In the genomic region with DNA sequence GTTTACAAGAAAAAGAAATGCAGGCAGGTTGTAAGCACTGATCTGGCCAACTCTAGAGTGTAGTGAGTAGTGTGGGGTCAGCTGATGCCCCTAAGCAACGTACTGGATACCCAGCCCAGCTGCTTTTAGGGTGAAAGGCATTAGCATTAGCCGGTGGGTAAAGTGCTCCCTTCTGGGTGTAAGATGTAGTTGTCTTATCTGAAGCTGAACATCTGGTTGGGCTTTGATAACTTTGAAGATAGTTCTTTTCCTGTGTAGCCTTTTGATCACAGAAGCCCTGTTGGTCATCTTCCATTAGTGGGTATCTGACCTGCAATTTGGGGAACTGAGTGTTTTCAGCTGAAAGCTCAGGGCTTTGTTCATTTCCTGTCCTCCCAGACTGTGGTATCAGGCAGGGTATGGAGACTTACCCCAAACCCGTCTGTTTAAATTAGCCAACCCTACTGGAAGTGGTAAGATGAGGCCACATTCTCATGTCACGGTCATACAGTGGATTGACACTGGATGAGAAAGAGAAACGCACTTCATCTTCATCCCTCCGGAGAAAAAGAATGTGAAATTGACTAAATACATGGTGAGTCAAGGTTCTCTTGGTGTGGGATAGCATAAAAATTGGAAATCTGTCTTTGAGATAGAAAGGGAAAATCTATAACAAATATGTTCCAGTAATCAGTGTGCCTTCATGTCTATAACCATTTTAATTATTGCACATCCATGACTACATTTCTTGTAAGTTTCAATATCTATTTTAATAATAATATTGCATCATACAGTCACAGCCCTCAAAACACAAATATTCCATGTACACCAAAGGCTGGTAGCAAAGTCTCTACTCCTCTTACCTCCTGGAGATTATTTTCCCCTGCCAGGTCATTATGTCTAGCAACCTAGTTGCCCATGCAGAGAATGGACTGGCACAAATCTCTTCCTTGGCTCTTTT, we compare ENCODE assay signal across 8 cellular contexts. TPM values are rescaled to one million over a fixed set of nuclear protein-coding genes. Genes with fewer than 3 reads are reported as not detected.
A peak's percentile ranks its signal among the peaks of the same experiment; 100 is the strongest.
DNase-seq lines count a peak whose midpoint lies in the region; ATAC-seq and TF ChIP-seq lines count a peak whose summit lies in the region.

No MANE protein-coding gene starts in this region.

- no peak overlapping the region for H4K91ac ChIP-seq in neuronal stem cell (ENCODE audit: low read depth, low read length, poor library complexity)

- no peak overlapping the region for H3K9ac ChIP-seq in neuronal stem cell (ENCODE audit: low read depth, low read length, poor library complexity)

- no peaks in the 10 kb centered on the region for H3K9me2 ChIP-seq in DOHH2 (replicated peaks; ENCODE audit: control insufficient read depth, low read length)

- H3K27me3 ChIP-seq in DOHH2 (ENCODE audit: control insufficient read depth, low read length) (no peaks in the 10 kb centered on the region), neuronal stem cell (ENCODE audit: control insufficient read depth in 3 of 3, insufficient read depth in 3 of 3, low read depth in 1 of 3, low read length in 3 of 3) (no peaks in the 10 kb centered on the region)

- no peak overlapping the region for H4K8ac ChIP-seq in neuronal stem cell (ENCODE audit: low read depth, low read length)

- H3K4ac ChIP-seq in neuronal stem cell (ENCODE audit: low read length), result no peak overlapping the region

- H3K4me3 ChIP-seq in DOHH2 (ENCODE audit: low read length) (peak overlapping the region; percentile 90), skin epidermis (peak overlapping the region in 4 of 7 experiments; percentile 7 to 19 (median 14)), neuronal stem cell (ENCODE audit: low read length in 2 of 2) (no peak overlapping the region)

- H2AFZ ChIP-seq in neuronal stem cell (ENCODE audit: low read length), result no peak overlapping the region

- no CpG with 5 or more reads among the region's 6 CpGs for WGBS in neuronal stem cell (ENCODE audit: extremely low coverage in 2 of 2, insufficient read length in 2 of 2, insufficient replicate concordance in 1 of 2), 2 donors

- H3K23ac ChIP-seq in neuronal stem cell (ENCODE audit: low read depth, low read length, poor library complexity), result no peak overlapping the region

- H3K9me3 ChIP-seq in DOHH2 (ENCODE audit: control insufficient read depth, insufficient read depth, low read length), result no peaks in the 10 kb centered on the region
- H3K9me3 ChIP-seq in neuronal stem cell (replicated peaks in 1 of 2; ENCODE audit: control insufficient read depth in 2 of 2, insufficient read depth in 1 of 2, low read depth in 1 of 2, low read length in 2 of 2), result no peaks in the 10 kb centered on the region

- H2AK5ac ChIP-seq in neuronal stem cell (ENCODE audit: low read depth, low read length), result no peak overlapping the region

- H3K36me3 ChIP-seq in DOHH2 (ENCODE audit: control insufficient read depth, low read length), result peaks cover 92% of the 10 kb centered on the region
- H3K36me3 ChIP-seq in neuronal stem cell (replicated peaks in 1 of 2; ENCODE audit: control insufficient read depth in 2 of 2, insufficient read depth in 2 of 2, low read length in 2 of 2), result no peaks in the 10 kb centered on the region

- H2BK15ac ChIP-seq in neuronal stem cell (ENCODE audit: low read length), result no peak overlapping the region

- no peak overlapping the region for H2BK12ac ChIP-seq in neuronal stem cell (ENCODE audit: low read length)

- H3K18ac ChIP-seq in neuronal stem cell (ENCODE audit: low read length), result no peak overlapping the region

- H3K79me1 ChIP-seq in neuronal stem cell (ENCODE audit: low read depth, low read length), result no peaks in the 10 kb centered on the region

- TF ChIP-seq CTCF in DOHH2 (IDR thresholded peaks at IDR 0.05; ENCODE audit: low read depth, low read length, poor library complexity, severe bottlenecking), result no peak

- no peak overlapping the region for H2BK5ac ChIP-seq in neuronal stem cell (ENCODE audit: low read length)

- H3F3A ChIP-seq in DOHH2 (ENCODE audit: control insufficient read depth, insufficient read depth), result peaks cover 33% of the 10 kb centered on the region

- intact Hi-C loops in posterior cingulate gyrus (cut with DNase I), result no loop called here

- H3K27ac ChIP-seq in DOHH2 (ENCODE audit: low read depth, low read length) (peak overlapping the region; percentile 100), skin epidermis (peak overlapping the region in 19 of 21 experiments; percentile 12 to 93 (median 66)), neuronal stem cell (replicated peaks; ENCODE audit: low read length) (no peak overlapping the region)

- no peak overlapping the region for H3K14ac ChIP-seq in neuronal stem cell (ENCODE audit: low read length)

- H2BK120ac ChIP-seq in neuronal stem cell (ENCODE audit: low read depth, low read length), result no peak overlapping the region

- DNase-seq in activated T-cell treated with anti-CD3 and anti-CD28 coated beads, Interleukin-2, amount 50 U/mL, for 48 hours, result peak; percentile 63 to 64
- no peak for DNase-seq in posterior cingulate gyrus
- DNase-seq in neuronal stem cell (ENCODE audit: low spot score), result no peak
- no peak for DNase-seq in NCI-H446 (lab: John Stamatoyannopoulos, UW)

- peaks cover 100% of the 10 kb centered on the region for H3K79me2 ChIP-seq in DOHH2 (ENCODE audit: control insufficient read depth, low read length)

- H3K4me1 ChIP-seq in DOHH2 (ENCODE audit: control insufficient read depth, low read length) (peaks cover 85% of the 10 kb centered on the region), neuronal stem cell (ENCODE audit: control insufficient read depth in 2 of 2, insufficient read depth in 1 of 2, low read depth in 1 of 2, low read length in 2 of 2) (no peaks in the 10 kb centered on the region)

- H3K4me2 ChIP-seq in DOHH2 (ENCODE audit: low read length) (peak overlapping the region; percentile 99), neuronal stem cell (ENCODE audit: insufficient read depth, low read length, poor library complexity, severe bottlenecking) (no peak overlapping the region)

- peaks cover 36% of the 10 kb centered on the region for H4K20me1 ChIP-seq in DOHH2 (ENCODE audit: control insufficient read depth, insufficient read depth, low read depth, low read length)

- peak; percentile 58 for ATAC-seq in GM19463 (IDR thresholded peaks at IDR 0.05; ENCODE audit: unreplicated experiment)
- peak; percentile 48 for ATAC-seq in HG03469 (IDR thresholded peaks at IDR 0.05; ENCODE audit: unreplicated experiment)

RNA-seq across cellular contexts. Expression of gene RHOH, which starts 8.7 kb away (rescaled TPM):
- 1.4 TPM for polyA plus RNA-seq in neuronal stem cell (2013, experiment 1 of 2)
- 0.91 TPM for polyA plus RNA-seq in neuronal stem cell (2013, experiment 2 of 2)

Comparison
In these comparisons a context has a peak if more than half of its experiments do, and no peak if none do; other contexts are left out.
1. H3K4me3 ChIP-seq: peak in DOHH2 (single experiment) and skin epidermis (4 of 7); none in neuronal stem cell (0 of 2).
2. DNase-seq: peak in activated T-cell treated with anti-CD3 and anti-CD28 coated beads, Interleukin-2, amount 50 U/mL, for 48 hours (2 of 2); none in posterior cingulate gyrus (0 of 10), neuronal stem cell (single experiment) and NCI-H446 (0 of 2).